Comparison of ENCODE assay signal across 9 cellular contexts in genomic region chr1:15702722-15703550, GRCh38. TPM values are rescaled to one million over a fixed set of nuclear protein-coding genes. Genes with fewer than 3 reads are reported as not detected.
A peak's percentile ranks its signal among the peaks of the same experiment; 100 is the strongest.
DNase-seq lines count a peak whose midpoint lies in the region; ATAC-seq and TF ChIP-seq lines count a peak whose summit lies in the region.
"Had no signal": no experiment of that assay in that cellular context is flagged by ENCODE, and none has a peak within 500 bp of the region (broad histone marks: within the 10 kb centered on the region; RNA-seq: fewer than 3 reads in every experiment).

No MANE protein-coding gene starts in this region.

- peaks cover 8% of the 10 kb centered on the region for H3K36me3 Mint-ChIP-seq in osteocyte (ENCODE audit: unreplicated experiment)

- H3K4me3 Mint-ChIP-seq in osteocyte (ENCODE audit: unreplicated experiment) = peak overlapping the region; percentile 17

- H3K4me1 Mint-ChIP-seq in osteocyte (ENCODE audit: unreplicated experiment) = peaks cover 26% of the 10 kb centered on the region

- H3K4me2 ChIP-seq in BLaER1 treated with 17β-estradiol and CSF1 and Interleukin-3, amounts not matched to agents 10 nM and 100 nM = peak overlapping the region in 4 of 11 experiments; percentile 42 to 96 (median 84); a peak in 7 of 22 replicates

- no peaks in the 10 kb centered on the region for H3K9me3 Mint-ChIP-seq in osteocyte (ENCODE audit: unreplicated experiment)

- H3K36me3 ChIP-seq in BLaER1 treated with 17β-estradiol and CSF1 and Interleukin-3, amounts not matched to agents 10 nM and 100 nM = peaks cover 18 to 51% (median 36%) of the 10 kb centered on the region in 11 experiments; a peak in 21 of 22 replicates

- no peak overlapping the region for H3K4me3 ChIP-seq in BLaER1 treated with 17β-estradiol and CSF1 and Interleukin-3, amounts not matched to agents 10 nM and 100 nM
- H3K4me3 ChIP-seq in fibroblast of the aortic adventitia (ENCODE audit: low read depth, low read length) = no peak overlapping the region

- peaks cover 29 to 79% (median 34%) of the 10 kb centered on the region in 10 experiments for H3K4me1 ChIP-seq in BLaER1 treated with 17β-estradiol and CSF1 and Interleukin-3, amounts not matched to agents 10 nM and 100 nM

- H3K9me3 ChIP-seq in BLaER1 treated with 17β-estradiol and CSF1 and Interleukin-3, amounts not matched to agents 10 nM and 100 nM (replicated peaks in 1 of 11) = peaks cover 0 to 15% (median 0%) of the 10 kb centered on the region in 11 experiments; a peak in 4 of 22 replicates

- H4K20me1 ChIP-seq in BLaER1 treated with 17β-estradiol and CSF1 and Interleukin-3, amounts not matched to agents 10 nM and 100 nM = peaks cover 73 to 100% (median 95%) of the 10 kb centered on the region in 11 experiments

- peak overlapping the region in 5 of 11 experiments; percentile 5 to 72 (median 51); a peak in 9 of 22 replicates for H3K9ac ChIP-seq in BLaER1 treated with 17β-estradiol and CSF1 and Interleukin-3, amounts not matched to agents 10 nM and 100 nM

- H3K27ac ChIP-seq in BLaER1 treated with 17β-estradiol and CSF1 and Interleukin-3, amounts not matched to agents 10 nM and 100 nM = peak overlapping the region in 6 of 11 experiments; percentile 5 to 78 (median 53); a peak in 8 of 22 replicates

- ATAC-seq in SK-N-SH treated with all-trans-retinoic acid at 6 μM for 48 hours = peak; percentile 69
- ATAC-seq in GM19324 (IDR thresholded peaks at IDR 0.05; ENCODE audit: low FRiP score, unreplicated experiment) = no peak
- ATAC-seq in HG02973 (IDR thresholded peaks at IDR 0.05; ENCODE audit: unreplicated experiment) = no peak

- DNase-seq in fibroblast of the aortic adventitia (ENCODE audit: low read depth) (no peak), osteocyte (ENCODE audit: extremely low spot score, unreplicated experiment) (no peak), NCI-H2171 (lab: John Stamatoyannopoulos, UW) (no peak)
- no peak for DNase-seq in stimulated activated CD4-positive, alpha-beta T cell treated with anti-CD3 and anti-CD28 coated beads, Interleukin-2, amount 100 ng/mL, for 24 hours
- DNase-seq: cortex of kidney had no signal

- peak overlapping the region; percentile 96 for H3K27ac Mint-ChIP-seq in osteocyte (ENCODE audit: unreplicated experiment)

- H3K27me3 ChIP-seq in BLaER1 treated with 17β-estradiol and CSF1 and Interleukin-3, amounts not matched to agents 10 nM and 100 nM = no peaks in the 10 kb centered on the region

- H3K27me3 Mint-ChIP-seq in osteocyte (ENCODE audit: unreplicated experiment) = no peaks in the 10 kb centered on the region

- peak; percentile 35 for TF ChIP-seq CTCF in fibroblast of the aortic adventitia (IDR thresholded peaks at IDR 0.05; ENCODE audit: insufficient read depth, low read length)
- peak; percentile 27 for TF ChIP-seq CTCF in osteocyte (IDR thresholded peaks at IDR 0.05)

TF ChIP-seq in SK-N-SH treated with all-trans-retinoic acid at 6 μM for 48 hours, 23 proteins besides CTCF, POLR2A, EP300 and RAD21 (continues in another document):
- TF ChIP-seq, protein P1, sequence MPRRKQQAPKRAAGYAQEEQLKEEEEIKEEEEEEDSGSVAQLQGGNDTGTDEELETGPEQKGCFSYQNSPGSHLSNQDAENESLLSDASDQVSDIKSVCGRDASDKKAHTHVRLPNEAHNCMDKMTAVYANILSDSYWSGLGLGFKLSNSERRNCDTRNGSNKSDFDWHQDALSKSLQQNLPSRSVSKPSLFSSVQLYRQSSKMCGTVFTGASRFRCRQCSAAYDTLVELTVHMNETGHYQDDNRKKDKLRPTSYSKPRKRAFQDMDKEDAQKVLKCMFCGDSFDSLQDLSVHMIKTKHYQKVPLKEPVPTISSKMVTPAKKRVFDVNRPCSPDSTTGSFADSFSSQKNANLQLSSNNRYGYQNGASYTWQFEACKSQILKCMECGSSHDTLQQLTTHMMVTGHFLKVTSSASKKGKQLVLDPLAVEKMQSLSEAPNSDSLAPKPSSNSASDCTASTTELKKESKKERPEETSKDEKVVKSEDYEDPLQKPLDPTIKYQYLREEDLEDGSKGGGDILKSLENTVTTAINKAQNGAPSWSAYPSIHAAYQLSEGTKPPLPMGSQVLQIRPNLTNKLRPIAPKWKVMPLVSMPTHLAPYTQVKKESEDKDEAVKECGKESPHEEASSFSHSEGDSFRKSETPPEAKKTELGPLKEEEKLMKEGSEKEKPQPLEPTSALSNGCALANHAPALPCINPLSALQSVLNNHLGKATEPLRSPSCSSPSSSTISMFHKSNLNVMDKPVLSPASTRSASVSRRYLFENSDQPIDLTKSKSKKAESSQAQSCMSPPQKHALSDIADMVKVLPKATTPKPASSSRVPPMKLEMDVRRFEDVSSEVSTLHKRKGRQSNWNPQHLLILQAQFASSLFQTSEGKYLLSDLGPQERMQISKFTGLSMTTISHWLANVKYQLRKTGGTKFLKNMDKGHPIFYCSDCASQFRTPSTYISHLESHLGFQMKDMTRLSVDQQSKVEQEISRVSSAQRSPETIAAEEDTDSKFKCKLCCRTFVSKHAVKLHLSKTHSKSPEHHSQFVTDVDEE (CRISPR knock-in tag; IDR thresholded peaks at IDR 0.05) = no peak
- TF ChIP-seq ZNF565 (CRISPR knock-in tag; conservative IDR thresholded peaks at IDR 0.05; ENCODE audit: low read depth) (no peak), PATZ1 (CRISPR knock-in tag; IDR thresholded peaks at IDR 0.05; ENCODE audit: borderline replicate concordance) (no peak), ZC3H10 (CRISPR knock-in tag; IDR thresholded peaks at IDR 0.05) (no peak), CSDC2 (CRISPR knock-in tag; IDR thresholded peaks at IDR 0.05) (no peak), ESRRG (CRISPR knock-in tag; IDR thresholded peaks at IDR 0.05) (no peak), TOX (CRISPR knock-in tag; IDR thresholded peaks at IDR 0.05; ENCODE audit: borderline replicate concordance) (no peak), GLIS3 (CRISPR knock-in tag; IDR thresholded peaks at IDR 0.05) (no peak), RARB (CRISPR knock-in tag; IDR thresholded peaks at IDR 0.05) (no peak), BACH2 (CRISPR knock-in tag; IDR thresholded peaks at IDR 0.05; ENCODE audit: borderline replicate concordance) (no peak)
- TF ChIP-seq, protein P2, sequence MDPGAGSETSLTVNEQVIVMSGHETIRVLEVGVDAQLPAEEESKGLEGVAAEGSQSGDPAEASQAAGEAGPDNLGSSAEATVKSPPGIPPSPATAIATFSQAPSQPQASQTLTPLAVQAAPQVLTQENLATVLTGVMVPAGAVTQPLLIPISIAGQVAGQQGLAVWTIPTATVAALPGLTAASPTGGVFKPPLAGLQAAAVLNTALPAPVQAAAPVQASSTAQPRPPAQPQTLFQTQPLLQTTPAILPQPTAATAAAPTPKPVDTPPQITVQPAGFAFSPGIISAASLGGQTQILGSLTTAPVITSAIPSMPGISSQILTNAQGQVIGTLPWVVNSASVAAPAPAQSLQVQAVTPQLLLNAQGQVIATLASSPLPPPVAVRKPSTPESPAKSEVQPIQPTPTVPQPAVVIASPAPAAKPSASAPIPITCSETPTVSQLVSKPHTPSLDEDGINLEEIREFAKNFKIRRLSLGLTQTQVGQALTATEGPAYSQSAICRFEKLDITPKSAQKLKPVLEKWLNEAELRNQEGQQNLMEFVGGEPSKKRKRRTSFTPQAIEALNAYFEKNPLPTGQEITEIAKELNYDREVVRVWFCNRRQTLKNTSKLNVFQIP (CRISPR knock-in tag; IDR thresholded peaks at IDR 0.05; ENCODE audit: borderline replicate concordance, low read depth) = no peak
- TF ChIP-seq, protein P3, sequence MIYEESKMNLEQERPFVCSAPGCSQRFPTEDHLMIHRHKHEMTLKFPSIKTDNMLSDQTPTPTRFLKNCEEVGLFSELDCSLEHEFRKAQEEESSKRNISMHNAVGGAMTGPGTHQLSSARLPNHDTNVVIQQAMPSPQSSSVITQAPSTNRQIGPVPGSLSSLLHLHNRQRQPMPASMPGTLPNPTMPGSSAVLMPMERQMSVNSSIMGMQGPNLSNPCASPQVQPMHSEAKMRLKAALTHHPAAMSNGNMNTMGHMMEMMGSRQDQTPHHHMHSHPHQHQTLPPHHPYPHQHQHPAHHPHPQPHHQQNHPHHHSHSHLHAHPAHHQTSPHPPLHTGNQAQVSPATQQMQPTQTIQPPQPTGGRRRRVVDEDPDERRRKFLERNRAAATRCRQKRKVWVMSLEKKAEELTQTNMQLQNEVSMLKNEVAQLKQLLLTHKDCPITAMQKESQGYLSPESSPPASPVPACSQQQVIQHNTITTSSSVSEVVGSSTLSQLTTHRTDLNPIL (CRISPR knock-in tag; IDR thresholded peaks at IDR 0.05; ENCODE audit: low read depth) = no peak

RNA-seq across cellular contexts. Expression of gene PLEKHM2, which starts 18.8 kb away (rescaled TPM):
- total RNA-seq in fibroblast of the aortic adventitia (ENCODE audit: low replicate concordance) (19.3 and 76.5 TPM in 2 replicates), osteocyte (82.0 and 88.1 TPM in 2 replicates)

RNA-seq across cellular contexts. Expression of gene SLC25A34, which starts 33.1 kb away (rescaled TPM):
- total RNA-seq in fibroblast of the aortic adventitia (ENCODE audit: low replicate concordance) = 0.54 and 0.65 TPM in 2 replicates
- total RNA-seq in osteocyte = 1.3 and 2.8 TPM in 2 replicates

RNA-seq across cellular contexts. Expression of gene TMEM82, which starts 39.4 kb away (rescaled TPM):
- total RNA-seq in fibroblast of the aortic adventitia (ENCODE audit: low replicate concordance) (not detected in 2 replicates), osteocyte (not detected in 2 replicates)

RNA-seq across cellular contexts. Expression of gene FBLIM1, which starts 55.7 kb away (rescaled TPM):
- 41.0 and 114 TPM in 2 replicates for total RNA-seq in fibroblast of the aortic adventitia (ENCODE audit: low replicate concordance)
- 149 and 156 TPM in 2 replicates for total RNA-seq in osteocyte
